In the genomic region with DNA sequence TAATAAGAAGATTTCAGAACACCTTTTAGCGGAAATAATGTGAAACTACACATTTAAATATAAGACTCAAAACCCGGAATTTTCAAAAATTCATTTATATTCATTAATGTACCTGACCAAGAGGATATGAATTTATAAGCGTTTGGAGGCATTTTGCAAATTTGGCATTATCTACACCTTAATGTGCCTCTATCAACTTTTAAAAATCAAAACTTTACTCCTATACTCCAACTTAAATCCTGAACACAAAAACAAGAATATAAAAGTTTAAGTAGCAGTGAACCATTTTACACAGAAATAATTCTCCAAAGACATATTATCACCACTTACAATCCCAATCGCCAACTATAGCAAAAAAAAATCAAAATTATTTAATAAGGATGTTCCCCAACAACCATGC, we compare ENCODE assay signal across 10 cellular contexts. TPM values are rescaled to one million over a fixed set of nuclear protein-coding genes. Genes with fewer than 3 reads are reported as not detected.
DNase-seq lines count a peak whose midpoint lies in the region; ATAC-seq and TF ChIP-seq lines count a peak whose summit lies in the region.
"Had no signal": no experiment of that assay in that cellular context is flagged by ENCODE, and none has a peak within 500 bp of the region (broad histone marks: within the 10 kb centered on the region; RNA-seq: fewer than 3 reads in every experiment).

No MANE protein-coding gene starts in this region.

- H3K36me3 ChIP-seq in Panc1 (ENCODE audit: control insufficient read depth, insufficient read depth, low read length) (peaks cover under 1% of the 10 kb centered on the region; the same call in 1 of the 2 replicates), esophagus muscularis mucosa (no peaks in the 10 kb centered on the region), neuronal stem cell (replicated peaks in 1 of 2; ENCODE audit: control insufficient read depth in 2 of 2, insufficient read depth in 2 of 2, low read length in 2 of 2) (peaks cover 0 to 20% of the 10 kb centered on the region in 2 donors)

- CTCF ChIA-PET in AG04449 (lab: Yijun Ruan, JAX) = no interaction called here
- CTCF ChIA-PET in Panc1 (lab: Charles Lee) = no interaction called here

- no peaks in the 10 kb centered on the region for H3K79me1 ChIP-seq in neuronal stem cell (ENCODE audit: low read depth, low read length)

- peaks cover 23 to 25% of the 10 kb centered on the region in 2 donors for H3K4me1 Mint-ChIP-seq in natural killer cell

- no peak overlapping the region for H3K18ac ChIP-seq in neuronal stem cell (ENCODE audit: low read length)

- H4K91ac ChIP-seq in neuronal stem cell (ENCODE audit: low read depth, low read length, poor library complexity) = no peak overlapping the region

- TF ChIP-seq CTCF in AG04449 (IDR thresholded peaks at IDR 0.05; ENCODE audit: insufficient read depth, low read length, missing control alignments) = no peak
- TF ChIP-seq CTCF in Panc1 (IDR thresholded peaks at IDR 0.05) = no peak
- no peak for TF ChIP-seq CTCF in esophagus muscularis mucosa (IDR thresholded peaks at IDR 0.05)
- TF ChIP-seq CTCF in natural killer cell (IDR thresholded peaks at IDR 0.05) = no peak

- no peak overlapping the region for H2BK12ac ChIP-seq in neuronal stem cell (ENCODE audit: low read length)

- H3K27me3 ChIP-seq in Panc1 (ENCODE audit: control insufficient read depth, insufficient read depth, low read length) = no peaks in the 10 kb centered on the region
- no peaks in the 10 kb centered on the region for H3K27me3 ChIP-seq in esophagus muscularis mucosa
- H3K27me3 ChIP-seq in neuronal stem cell (ENCODE audit: control insufficient read depth in 3 of 3, insufficient read depth in 3 of 3, low read depth in 1 of 3, low read length in 3 of 3) = no peaks in the 10 kb centered on the region

- intact Hi-C loops in Panc1 (cut with micrococcal nuclease; ENCODE audit: unreplicated experiment) (loop anchor here (5.0 to 10.0 kb wide), 4 partner anchors 85 to 1070 kb away; no protein-coding TSS in a partner anchor), esophagus muscularis mucosa (cut with DNase I) (loop anchor here (10.0 kb wide), 2 partner anchors 302 to 742 kb away; no protein-coding TSS in a partner anchor), natural killer cell (cut with micrococcal nuclease) (no loop called here)

- in situ Hi-C loops in Panc1 (cut with HindIII; ENCODE audit: low pct_unique_long_range_greater_than_20kb, low sequenced_read_pairs) = no loop called here

- H3K9ac ChIP-seq in neuronal stem cell (ENCODE audit: low read depth, low read length, poor library complexity) = no peak overlapping the region

- no peak overlapping the region for H2AK5ac ChIP-seq in neuronal stem cell (ENCODE audit: low read depth, low read length)

- H3K9me3 Mint-ChIP-seq in natural killer cell = no peaks in the 10 kb centered on the region

- no peak for DNase-seq in AG04449 (ENCODE audit: low read depth, low spot score)
- no peak for DNase-seq in Panc1 (ENCODE audit: low read depth, low spot score)
- DNase-seq in esophagus muscularis mucosa (ENCODE audit: extremely low spot score) = no peak
- no peak for DNase-seq in neuronal stem cell (ENCODE audit: low spot score)
- no peak for DNase-seq in natural killer cell
- no peak for DNase-seq in activated naive CD4-positive, alpha-beta T cell treated with Interleukin-2 at 50 U/mL for 16 hours
- DNase-seq in NCI-H187 treated with DMSO at 0.1 percent for 48 hours (lab: John Stamatoyannopoulos, UW) = no peak
- DNase-seq: AML-193, NCI-H1092 had no signal

- H3K4me1 ChIP-seq in Panc1 (ENCODE audit: control insufficient read depth, insufficient read depth, low read length) (peaks cover 45% of the 10 kb centered on the region), esophagus muscularis mucosa (peaks cover 31 to 82% (median 71%) of the 10 kb centered on the region in 4 donors), neuronal stem cell (ENCODE audit: control insufficient read depth in 2 of 2, insufficient read depth in 1 of 2, low read depth in 1 of 2, low read length in 2 of 2) (peaks cover 3 to 44% of the 10 kb centered on the region in 2 donors)

- ATAC-seq in Panc1 = no peak
- no peak for ATAC-seq in natural killer cell
- no peak for ATAC-seq in HG03095 (IDR thresholded peaks at IDR 0.05; ENCODE audit: unreplicated experiment)

- 63% methylated on average over 4 of the region's 4 CpGs for WGBS in esophagus muscularis mucosa
- WGBS in neuronal stem cell (ENCODE audit: extremely low coverage in 2 of 2, insufficient read length in 2 of 2, insufficient replicate concordance in 1 of 2), 2 donors = 100% methylated on average over 1 of the region's 4 CpGs; no CpG with 5 or more reads in 1 of the 2 donors

- peaks cover 16 to 34% of the 10 kb centered on the region in 2 donors for H3K27me3 Mint-ChIP-seq in natural killer cell (ENCODE audit: low read depth in 2 of 2)

- H3K36me3 Mint-ChIP-seq in natural killer cell = no peaks in the 10 kb centered on the region

- H2BK15ac ChIP-seq in neuronal stem cell (ENCODE audit: low read length) = no peak overlapping the region

- H4K8ac ChIP-seq in neuronal stem cell (ENCODE audit: low read depth, low read length) = no peak overlapping the region

- no peak overlapping the region for H2BK5ac ChIP-seq in neuronal stem cell (ENCODE audit: low read length)

- peak overlapping the region; percentile 60; the same call in 1 of the 2 replicates for H3K4me3 ChIP-seq in AG04449 (ENCODE audit: low read depth, low read length)
- H3K4me3 ChIP-seq in Panc1 (ENCODE audit: low read depth in 2 of 2, low read length in 2 of 2) = peak overlapping the region; percentile 79 to 82
- peak overlapping the region; percentile 73 to 77 (median 75) for H3K4me3 ChIP-seq in esophagus muscularis mucosa
- H3K4me3 ChIP-seq in neuronal stem cell (ENCODE audit: low read length in 2 of 2) = peak overlapping the region; percentile 66 to 82

- POLR2A ChIA-PET in AG04449 (lab: Yijun Ruan, JAX) = no interaction called here
- POLR2A ChIA-PET in Panc1 (lab: Charles Lee) = interaction anchor here (0.6 to 0.7 kb wide), 2 partner anchors 27 to 1151 kb away, joined by 3 to 16 read pairs; no protein-coding TSS in a partner anchor

- no TSS peak for BruUV-seq in Panc1 (replicated peaks; lab: Mats Ljungman, UMichigan)

- H3K27ac ChIP-seq in Panc1 (ENCODE audit: low read length) (peak overlapping the region; percentile 100), esophagus muscularis mucosa (replicated peaks in 1 of 4) (peak overlapping the region; percentile 91 to 94 (median 92)), neuronal stem cell (replicated peaks; ENCODE audit: low read length) (peak overlapping the region; percentile 76)

- H3K27ac Mint-ChIP-seq in natural killer cell = no peak overlapping the region

- H3K9me3 ChIP-seq in Panc1 (ENCODE audit: control insufficient read depth, insufficient read depth, low read depth, low read length) (no peaks in the 10 kb centered on the region), esophagus muscularis mucosa (no peaks in the 10 kb centered on the region), neuronal stem cell (replicated peaks in 1 of 2; ENCODE audit: control insufficient read depth in 2 of 2, insufficient read depth in 1 of 2, low read depth in 1 of 2, low read length in 2 of 2) (no peaks in the 10 kb centered on the region)

- no peak overlapping the region for H3K23ac ChIP-seq in neuronal stem cell (ENCODE audit: low read depth, low read length, poor library complexity)

- no peak for TF ChIP-seq POLR2A in esophagus muscularis mucosa (IDR thresholded peaks at IDR 0.05; ENCODE audit: low read depth)

- H3K4me3 Mint-ChIP-seq in natural killer cell = no peak overlapping the region

- no peak overlapping the region for H3K14ac ChIP-seq in neuronal stem cell (ENCODE audit: low read length)

- H2BK120ac ChIP-seq in neuronal stem cell (ENCODE audit: low read depth, low read length) = no peak overlapping the region

- no peak overlapping the region for H3K4ac ChIP-seq in neuronal stem cell (ENCODE audit: low read length)

- no peak overlapping the region for H2AFZ ChIP-seq in neuronal stem cell (ENCODE audit: low read length)

- TF ChIP-seq EP300 in esophagus muscularis mucosa (IDR thresholded peaks at IDR 0.05) = no peak

- H3K4me2 ChIP-seq in neuronal stem cell (ENCODE audit: insufficient read depth, low read length, poor library complexity, severe bottlenecking) = peak overlapping the region; percentile 81

RNA-seq across cellular contexts. Expression of gene ZNF608, which starts 3.9 kb away (rescaled TPM):
- 37.5 TPM for total RNA-seq in Panc1 (2021; ENCODE audit: unreplicated experiment)
- 22.8 TPM for polyA plus RNA-seq in Panc1 (2012; ENCODE audit: insufficient read length)
- 10 to 100 TPM; 26.6 to 33.4 (median 29.5) TPM for total RNA-seq in esophagus muscularis mucosa
- 76.9 TPM for polyA plus RNA-seq in neuronal stem cell (2013, experiment 1 of 2)
- 78.0 TPM for polyA plus RNA-seq in neuronal stem cell (2013, experiment 2 of 2)
- 1 to 10 TPM in 1 of 3 donors, under 1 TPM in 1, not detected in 1; 0.39 to 6.6 TPM for total RNA-seq in natural killer cell
